ENCODE assay signal across 17 cellular contexts in the genomic region with DNA sequence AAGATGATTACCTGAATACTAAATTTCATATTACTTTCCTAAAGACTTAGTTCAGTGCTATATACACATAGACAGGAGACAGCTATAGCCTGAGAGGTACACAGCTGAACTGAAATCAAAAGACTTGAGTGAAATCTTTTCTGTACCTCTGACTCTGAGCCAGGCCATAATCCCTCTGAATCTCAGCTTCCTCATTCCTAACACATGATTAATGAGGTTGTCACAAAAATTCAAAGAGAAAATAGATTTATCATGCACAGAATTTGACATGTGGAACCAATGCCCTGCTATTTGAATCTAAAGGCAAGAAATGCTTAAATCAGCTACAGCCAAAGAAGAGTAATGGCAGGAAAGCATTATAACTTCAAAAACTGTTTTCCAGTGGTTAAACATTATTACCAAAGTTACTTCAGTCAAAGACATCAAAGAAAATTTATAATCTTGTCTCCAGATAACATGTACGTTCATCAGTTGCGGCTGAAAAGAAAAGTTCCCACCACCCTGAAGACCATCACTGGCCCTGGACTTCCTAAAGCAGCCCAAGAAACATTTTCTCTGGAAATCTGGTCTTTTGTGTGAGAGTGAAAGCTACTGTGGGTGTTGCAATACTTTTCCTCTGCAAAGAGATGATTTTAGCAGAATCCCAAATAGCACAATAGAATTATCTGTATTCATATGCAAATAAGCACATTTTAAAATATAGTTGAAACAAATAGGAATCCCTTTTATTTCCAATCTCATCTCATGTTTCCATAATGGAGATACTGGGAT. TPM values are rescaled to one million over a fixed set of nuclear protein-coding genes. Genes with fewer than 3 reads are reported as not detected.
A peak's percentile ranks its signal among the peaks of the same experiment; 100 is the strongest.
DNase-seq lines count a peak whose midpoint lies in the region; ATAC-seq, FAIRE-seq and TF ChIP-seq lines count a peak whose summit lies in the region.
"Had no signal": no experiment of that assay in that cellular context is flagged by ENCODE, and none has a peak within 500 bp of the region (broad histone marks: within the 10 kb centered on the region; RNA-seq: fewer than 3 reads in every experiment).

No MANE protein-coding gene starts in this region.

- H3K9me2 ChIP-seq in GM23248 (ENCODE audit: insufficient read depth): no peaks in the 10 kb centered on the region

- in situ Hi-C loops in GM23248 (cut with MboI): no loop called here

- H3K79me2 ChIP-seq in GM23248 (ENCODE audit: insufficient read depth): no peaks in the 10 kb centered on the region

- H3K36me3 Mint-ChIP-seq in mesothelial cell of epicardium: no peaks in the 10 kb centered on the region

- H3K9me3 ChIP-seq in GM23248 (ENCODE audit: low read depth): no peaks in the 10 kb centered on the region
- H3K9me3 ChIP-seq: stomach had no signal

- no peak overlapping the region for H3K4me3 ChIP-seq in GM23248
- H3K4me3 ChIP-seq: stomach had no signal

- no peaks in the 10 kb centered on the region for H3K4me1 ChIP-seq in GM23248 (ENCODE audit: insufficient read depth)

- H3K9me3 Mint-ChIP-seq in mesothelial cell of epicardium: no peaks in the 10 kb centered on the region
- H3K9me3 Mint-ChIP-seq: activated T-helper 1 cell treated with anti-CD3 and anti-CD28 coated beads, Interleukin-12 subunit alpha, Interleukin-12 subunit beta, Interleukin-2, Interleukin-4 antibody, amounts not matched to agents 30 ng/mL and 10 ng/mL and 1 ng/mL, durations not matched to agents 14 hours and 24 hours and 36 hours had no signal

- no peak overlapping the region for H3K4me3 Mint-ChIP-seq in mesothelial cell of epicardium
- H3K4me3 Mint-ChIP-seq: activated T-helper 1 cell treated with anti-CD3 and anti-CD28 coated beads, Interleukin-12 subunit alpha, Interleukin-12 subunit beta, Interleukin-2, Interleukin-4 antibody, amounts not matched to agents 30 ng/mL and 10 ng/mL and 1 ng/mL, durations not matched to agents 14 hours and 24 hours and 36 hours had no signal

- TF ChIP-seq CTCF in mesothelial cell of epicardium (IDR thresholded peaks at IDR 0.05; ENCODE audit: unreplicated experiment): no peak
- no peak for TF ChIP-seq CTCF in D721Med (IDR thresholded peaks at IDR 0.05; ENCODE audit: insufficient read depth, missing control alignments)

- H3K27ac ChIP-seq in GM23248: no peak overlapping the region
- H3K27ac ChIP-seq: stomach had no signal

- no peak overlapping the region; the same call in 1 of the 2 replicates for H2AFZ ChIP-seq in GM23248

- H3K36me3 ChIP-seq in GM23248 (ENCODE audit: low read depth): no peaks in the 10 kb centered on the region
- H3K36me3 ChIP-seq: stomach had no signal

- no peak overlapping the region for H3K9ac ChIP-seq in GM23248

- H3K4me2 ChIP-seq in GM23248 (ENCODE audit: unreplicated experiment): no peak overlapping the region

- peak overlapping the region; percentile 15 for H3K27ac Mint-ChIP-seq in mesothelial cell of epicardium
- H3K27ac Mint-ChIP-seq: activated T-helper 1 cell treated with anti-CD3 and anti-CD28 coated beads, Interleukin-12 subunit alpha, Interleukin-12 subunit beta, Interleukin-2, Interleukin-4 antibody, amounts not matched to agents 30 ng/mL and 10 ng/mL and 1 ng/mL, durations not matched to agents 14 hours and 24 hours and 36 hours had no signal

- ATAC-seq in HG03175 (IDR thresholded peaks at IDR 0.05; ENCODE audit: unreplicated experiment): no peak
- ATAC-seq: Right ventricle myocardium inferior had no signal

- no peaks in the 10 kb centered on the region for H3K27me3 Mint-ChIP-seq in mesothelial cell of epicardium (ENCODE audit: low read depth)

- WGBS in GM23248 (ENCODE audit: low coverage in 1 of 2, low lambda C conversion rate in 2 of 2, missing lambda C conversion rate in 2 of 2), 2 experiments: 97 to 100% methylated on average over 2 of the region's 2 CpGs

- H3K4me1 Mint-ChIP-seq in mesothelial cell of epicardium: peaks cover 18% of the 10 kb centered on the region

- no peaks in the 10 kb centered on the region for H3K27me3 ChIP-seq in GM23248 (replicated peaks; ENCODE audit: insufficient read depth)
- H3K27me3 ChIP-seq: stomach had no signal

- FAIRE-seq in D721Med (lab: Jason Lieb, UNC): no peak
- FAIRE-seq: islet of Langerhans had no signal

- no peaks in the 10 kb centered on the region for H4K20me1 ChIP-seq in GM23248 (ENCODE audit: insufficient read depth)

- no peaks in the 10 kb centered on the region for H3F3A ChIP-seq in GM23248 (ENCODE audit: insufficient read depth)

- peak; percentile 27 for DNase-seq in GM23248
- peak; percentile 37 for DNase-seq in RKO (ENCODE audit: low spot score)
- DNase-seq in dedifferentiated amniotic fluid mesenchymal stem cell (ENCODE audit: extremely low spot score): peak; percentile 53
- DNase-seq in mesothelial cell of epicardium (ENCODE audit: low spot score in 2 of 2, unreplicated experiment in 2 of 2): no peak
- no peak for DNase-seq in SKM-1 treated with dmso at 0.1 percent for 144 hours (lab: John Stamatoyannopoulos, UW; ENCODE audit: unreplicated experiment)
- no peak for DNase-seq in D721Med (ENCODE audit: insufficient read length, low spot score)
- DNase-seq in activated T-cell treated with anti-CD3 and anti-CD28 coated beads, Interleukin-2, amount 50 U/mL, for 1 hour: no peak
- DNase-seq: activated CD4-positive, alpha-beta T cell treated with anti-CD3 and anti-CD28 coated beads, Interleukin-2, amount 50 U/mL, for 4 hours; anterior cingulate cortex; NCI-H187; NCI-H526 treated with DMSO at 0.1 percent for 48 hours; posterior cingulate gyrus; stomach had no signal

RNA-seq across cellular contexts. Expression of gene ATP1A1, which starts 13.8 kb away (rescaled TPM):
- 50.2 and 66.4 TPM in 2 replicates for total RNA-seq in GM23248 (2014; rRNA removed; shearing (Covaris generic))
- polyA plus RNA-seq in GM23248 (2016; fragmentation: Nextera tagmentation; extraction: Ambion mirVana): 108 and 116 TPM in 2 replicates
- total RNA-seq in mesothelial cell of epicardium: 215 to 221 TPM (median 219 TPM) in 3 replicates

Comparison
In these comparisons a context has a peak if more than half of its experiments do, and no peak if none do; other contexts are left out.
1. DNase-seq: peak in GM23248 (single experiment), RKO (single experiment) and dedifferentiated amniotic fluid mesenchymal stem cell (single experiment); none in mesothelial cell of epicardium (0 of 2), SKM-1 treated with dmso at 0.1 percent for 144 hours (single experiment), D721Med (single experiment) and activated T-cell treated with anti-CD3 and anti-CD28 coated beads, Interleukin-2, amount 50 U/mL, for 1 hour (single experiment).